ENCODE assay signal across 8 cellular contexts in genomic region chrX:63275127-63275526, GRCh38.
DNase-seq lines count a peak whose midpoint lies in the region; ATAC-seq and TF ChIP-seq lines count a peak whose summit lies in the region.

No MANE protein-coding gene starts in this region.

- TF ChIP-seq CTCF in BJ (IDR thresholded peaks at IDR 0.05; ENCODE audit: insufficient read depth, low read depth, low read length) (peak; percentile 62), testis (IDR thresholded peaks at IDR 0.05) (peak in 1 of 3 experiments; percentile 23)

- DNase-seq in BJ (ENCODE audit: low read depth) (no peak), RPMI7951 (ENCODE audit: low read depth) (peak; percentile 31), germinal center (ENCODE audit: low spot score) (peak; percentile 11), testis (peak; percentile 23), NCI-H1092 (lab: John Stamatoyannopoulos, UW) (no peak), NCI-H1092 treated with DMSO at 0.1 percent for 48 hours (lab: John Stamatoyannopoulos, UW) (no peak), DMS53 (lab: John Stamatoyannopoulos, UW) (no peak)

- H3K4me3 ChIP-seq in BJ (ENCODE audit: low read depth, low read length): no peak overlapping the region
- H3K4me3 ChIP-seq in testis: no peak overlapping the region

- WGBS in testis, 2 donors: 40 to 44% methylated on average over 2 of the region's 2 CpGs

- intact Hi-C loops in testis (cut with DNase I; ENCODE audit: low total_unique reads): no loop called here

- H3K27me3 ChIP-seq in BJ (ENCODE audit: control insufficient read depth, insufficient read depth, low read length): no peaks in the 10 kb centered on the region
- H3K27me3 ChIP-seq in testis: no peaks in the 10 kb centered on the region

- POLR2A ChIA-PET in BJ (lab: Charles Lee): no interaction called here

- no peak overlapping the region for H3K27ac ChIP-seq in testis

- H3K4me1 ChIP-seq in testis: no peaks in the 10 kb centered on the region

- no peaks in the 10 kb centered on the region for H3K9me3 ChIP-seq in testis

- peak; percentile 70 for ATAC-seq in GM19438 (IDR thresholded peaks at IDR 0.05; ENCODE audit: low read depth, unreplicated experiment)

- no peaks in the 10 kb centered on the region for H3K36me3 ChIP-seq in BJ (ENCODE audit: control insufficient read depth, insufficient read depth, low read length)
- H3K36me3 ChIP-seq in testis (ENCODE audit: low read depth, missing control alignments): no peaks in the 10 kb centered on the region

- CTCF ChIA-PET in BJ (lab: Yijun Ruan, JAX): interaction anchor here (0.8 to 1.7 kb wide), 4 partner anchors 14 to 231 kb away, joined by 3 to 6 read pairs (median 4); no protein-coding TSS in a partner anchor

- TF ChIP-seq POLR2A in testis (IDR thresholded peaks at IDR 0.05): no peak

Comparison
In these comparisons a context has a peak if more than half of its experiments do, and no peak if none do; other contexts are left out.
1. DNase-seq: peak in RPMI7951 (single experiment), germinal center (single experiment) and testis (single experiment); none in BJ (single experiment), NCI-H1092 (single experiment), NCI-H1092 treated with DMSO at 0.1 percent for 48 hours (single experiment) and DMS53 (single experiment).